Comparison of ENCODE assay signal across 8 cellular contexts in the genomic region with DNA sequence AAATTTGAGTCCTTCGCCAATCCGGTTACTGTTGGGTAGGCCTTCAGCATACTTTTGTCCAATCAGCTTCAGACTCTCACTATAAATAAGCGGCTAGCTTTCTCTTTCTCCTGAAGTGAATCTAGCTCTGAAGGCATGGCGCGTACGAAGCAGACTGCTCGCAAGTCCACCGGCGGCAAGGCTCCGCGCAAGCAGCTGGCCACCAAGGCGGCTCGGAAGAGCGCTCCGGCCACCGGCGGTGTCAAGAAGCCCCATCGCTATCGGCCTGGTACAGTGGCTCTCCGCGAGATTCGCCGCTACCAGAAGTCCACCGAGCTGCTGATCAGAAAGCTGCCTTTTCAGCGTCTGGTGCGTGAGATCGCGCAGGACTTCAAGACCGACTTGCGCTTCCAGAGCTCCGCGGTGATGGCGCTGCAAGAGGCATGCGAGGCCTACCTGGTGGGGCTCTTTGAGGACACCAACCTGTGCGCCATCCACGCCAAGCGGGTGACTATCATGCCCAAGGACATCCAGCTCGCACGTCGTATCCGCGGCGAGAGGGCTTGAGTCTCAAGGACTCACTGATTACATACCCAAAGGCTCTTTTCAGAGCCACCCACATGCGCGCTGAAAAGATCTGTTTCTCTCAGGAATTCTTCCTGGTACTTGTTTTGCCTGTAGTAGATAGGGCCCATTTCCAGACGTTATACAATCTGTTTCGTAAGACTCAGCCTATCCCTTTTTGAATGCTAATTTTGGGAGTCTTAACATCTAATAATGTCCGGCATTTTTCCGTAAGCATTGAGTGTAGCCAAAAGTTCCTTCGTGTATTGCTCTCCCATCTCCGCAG.
DNase-seq lines count a peak whose midpoint lies in the region; ATAC-seq, FAIRE-seq and TF ChIP-seq lines count a peak whose summit lies in the region.

No MANE protein-coding gene starts in this region.

- no peak overlapping the region for H2BK12ac ChIP-seq in H9 (ENCODE audit: insufficient read length, low read depth, low read length)

- H3K56ac ChIP-seq in H9 (ENCODE audit: insufficient read length, low read depth, low read length), result no peak overlapping the region

- no peak overlapping the region for H2BK120ac ChIP-seq in H9 (ENCODE audit: low read depth, low read length, poor library complexity, severe bottlenecking)

- no peak overlapping the region for H4K91ac ChIP-seq in H9 (ENCODE audit: insufficient read length, low read depth, low read length)

- peak overlapping the region; percentile 96 for H3K18ac ChIP-seq in H9 (ENCODE audit: insufficient read length, low read depth, low read length)

- ATAC-seq in activated naive CD4-positive, alpha-beta T cell treated with anti-CD3 and anti-CD28 coated beads, Interleukin-2, amount 50 U/mL, for 72 hours, result peak; percentile 35 to 44
- ATAC-seq in omental fat pad (ENCODE audit: low FRiP score), result peak; percentile 82

- H2AFZ ChIP-seq in H9 (ENCODE audit: low read length) (no peak overlapping the region), MM.1S (ENCODE audit: low read length) (no peak overlapping the region)

- H3K9me2 ChIP-seq in MM.1S (replicated peaks; ENCODE audit: insufficient read depth, low read length), result no peaks in the 10 kb centered on the region

- no peak overlapping the region for H3T11ph ChIP-seq in H9 (ENCODE audit: low read length)

- H3K27ac Mint-ChIP-seq in H9, result peak overlapping the region; percentile 98 to 99 (median 98)
- H3K27ac Mint-ChIP-seq in activated naive CD4-positive, alpha-beta T cell treated with anti-CD3 and anti-CD28 coated beads, Interleukin-2, amount 50 U/mL, for 72 hours, result peak overlapping the region; percentile 99
- H3K27ac Mint-ChIP-seq in glutamatergic neuron (ENCODE audit: unreplicated experiment), result peak overlapping the region; percentile 75

- H3K23ac ChIP-seq in H9 (ENCODE audit: insufficient read length, low read depth, low read length), result no peak overlapping the region

- peaks cover 18% of the 10 kb centered on the region for H3K23me2 ChIP-seq in H9 (ENCODE audit: insufficient read length, low read depth, low read length, poor library complexity, severe bottlenecking)

- peak overlapping the region; percentile 77 for H3K4me3 ChIP-seq in MM.1S (ENCODE audit: low read length)
- H3K4me3 ChIP-seq in SJSA1, result peak overlapping the region; percentile 51

- peaks cover 40 to 52% of the 10 kb centered on the region in 2 experiments for H3K4me1 Mint-ChIP-seq in H9
- H3K4me1 Mint-ChIP-seq in glutamatergic neuron (ENCODE audit: low read depth, unreplicated experiment), result peaks cover 8% of the 10 kb centered on the region

- H3K9ac ChIP-seq in H9 (ENCODE audit: extremely low read depth, insufficient read length, low read length) (peak overlapping the region; percentile 99), MM.1S (ENCODE audit: low read length) (peak overlapping the region; percentile 84)

- H3K27ac ChIP-seq in H9 (ENCODE audit: insufficient read length, low read depth, low read length), result peak overlapping the region; percentile 74
- H3K27ac ChIP-seq in MM.1S (ENCODE audit: low read length), result peak overlapping the region; percentile 95
- peak overlapping the region; percentile 61 for H3K27ac ChIP-seq in SJSA1

- no peaks in the 10 kb centered on the region for H4K20me1 ChIP-seq in H9 (ENCODE audit: control insufficient read depth, insufficient read depth, insufficient read length)
- no peaks in the 10 kb centered on the region for H4K20me1 ChIP-seq in MM.1S (ENCODE audit: insufficient read depth, low read length)

- DNase-seq in ELR (ENCODE audit: low read depth) (peak; percentile 98), H9 (peak; percentile 87), MM.1S (peak; percentile 97), SJSA1 (ENCODE audit: low read depth in 1 of 2, low spot score in 2 of 2) (peak; percentile 82 to 94), glutamatergic neuron (peak; percentile 54), omental fat pad (ENCODE audit: low spot score) (peak; percentile 37), urothelium cell line (ENCODE audit: low spot score) (peak; percentile 20)
- DNase-seq in activated naive CD4-positive, alpha-beta T cell treated with anti-CD3 and anti-CD28 coated beads, Interleukin-2, amount 50 U/mL, for 72 hours (ENCODE audit: low spot score in 2 of 2), result peak; percentile 83 to 86

- H3K36me3 Mint-ChIP-seq in H9 (ENCODE audit: insufficient read depth in 1 of 3, low read depth in 3 of 3) (peaks cover 0 to 7% (median 2%) of the 10 kb centered on the region in 3 experiments; a peak in 3 of 7 replicates), glutamatergic neuron (ENCODE audit: unreplicated experiment) (peaks cover 5% of the 10 kb centered on the region)
- peaks cover 24 to 27% of the 10 kb centered on the region in 2 donors for H3K36me3 Mint-ChIP-seq in activated naive CD4-positive, alpha-beta T cell treated with anti-CD3 and anti-CD28 coated beads, Interleukin-2, amount 50 U/mL, for 72 hours

- H4K8ac ChIP-seq in H9 (replicated peaks; ENCODE audit: insufficient read length, low read depth, low read length), result no peak overlapping the region

- H2AK5ac ChIP-seq in H9 (ENCODE audit: insufficient read length, low read length), result no peak overlapping the region

- H3K36me3 ChIP-seq in MM.1S (replicated peaks; ENCODE audit: insufficient read depth, low read length) (no peaks in the 10 kb centered on the region), SJSA1 (no peaks in the 10 kb centered on the region)

- TF ChIP-seq CTCF in H9 (conservative IDR thresholded peaks at IDR 0.05) (0 out of 3 replicates have a peak, but pooled peaks have one; percentile 13), MM.1S (IDR thresholded peaks at IDR 0.05; ENCODE audit: low read length) (peak; percentile 15; the same call in 1 of the 2 replicates), glutamatergic neuron (IDR thresholded peaks at IDR 0.05; ENCODE audit: partially characterized antibody, unreplicated experiment) (no peak), omental fat pad (IDR thresholded peaks at IDR 0.05) (no peak)

- peak overlapping the region; percentile 90 to 98 for H3K4me3 Mint-ChIP-seq in H9
- H3K4me3 Mint-ChIP-seq in glutamatergic neuron (ENCODE audit: unreplicated experiment), result peak overlapping the region; percentile 93

- no peak overlapping the region for H2BK20ac ChIP-seq in H9 (ENCODE audit: low read depth, low read length, poor library complexity, severe bottlenecking)

- no peak overlapping the region for H3K4ac ChIP-seq in H9 (ENCODE audit: low read depth, low read length)

- peak overlapping the region; percentile 15 for H2BK5ac ChIP-seq in H9 (ENCODE audit: insufficient read length, low read length)

- H2BK15ac ChIP-seq in H9 (ENCODE audit: low read depth, low read length), result no peak overlapping the region

- FAIRE-seq in urothelium cell line (lab: Jason Lieb, UNC), result no peak

- no peaks in the 10 kb centered on the region for H3K27me3 ChIP-seq in H9 (ENCODE audit: insufficient read depth, low read length)
- no peaks in the 10 kb centered on the region for H3K27me3 ChIP-seq in MM.1S (replicated peaks; ENCODE audit: insufficient read depth, low read length)
- H3K27me3 ChIP-seq in SJSA1 (replicated peaks), result no peaks in the 10 kb centered on the region

- no peaks in the 10 kb centered on the region for H3K79me1 ChIP-seq in H9 (ENCODE audit: insufficient read depth, low read depth, low read length, poor library complexity, severe bottlenecking)

- peak overlapping the region; percentile 99 for H3K14ac ChIP-seq in H9 (ENCODE audit: insufficient read depth, low read length)

- no peak overlapping the region for H4K5ac ChIP-seq in H9 (ENCODE audit: insufficient read length, low read depth, low read length)

- H3K27me3 Mint-ChIP-seq in H9 (ENCODE audit: low read depth), result peaks cover 4% of the 10 kb centered on the region; the same call in 1 of the 2 replicates
- H3K27me3 Mint-ChIP-seq in glutamatergic neuron (ENCODE audit: unreplicated experiment), result peaks cover 4% of the 10 kb centered on the region

- H3K9me3 ChIP-seq in H9 (ENCODE audit: control insufficient read depth, low read depth, low read length) (no peaks in the 10 kb centered on the region), MM.1S (replicated peaks; ENCODE audit: insufficient read depth, low read length) (no peaks in the 10 kb centered on the region), SJSA1 (replicated peaks) (no peaks in the 10 kb centered on the region)

- no CpG with 5 or more reads among the region's 51 CpGs for WGBS in H9 (ENCODE audit: extremely low coverage, insufficient read length, low lambda C conversion rate)

- H3K4me2 ChIP-seq in H9 (ENCODE audit: insufficient read depth, insufficient read length, low read length), result peak overlapping the region; percentile 91
- H3K4me2 ChIP-seq in MM.1S (ENCODE audit: low read depth, low read length), result peak overlapping the region; percentile 81

- H3K79me2 ChIP-seq in H9 (ENCODE audit: insufficient read depth, low read length), result no peaks in the 10 kb centered on the region
- H3K79me2 ChIP-seq in MM.1S (ENCODE audit: low read length), result no peaks in the 10 kb centered on the region

- peaks cover 78% of the 10 kb centered on the region for H3F3A ChIP-seq in MM.1S (ENCODE audit: insufficient read depth, low read length)

- no peaks in the 10 kb centered on the region for H3K4me1 ChIP-seq in H9 (ENCODE audit: insufficient read depth, low read length)
- H3K4me1 ChIP-seq in MM.1S (ENCODE audit: low read length), result peaks cover 35% of the 10 kb centered on the region
- H3K4me1 ChIP-seq in SJSA1 (replicated peaks), result peaks cover 39% of the 10 kb centered on the region

- no peaks in the 10 kb centered on the region; a peak in 1 of 5 replicates for H3K9me3 Mint-ChIP-seq in H9
- H3K9me3 Mint-ChIP-seq in activated naive CD4-positive, alpha-beta T cell treated with anti-CD3 and anti-CD28 coated beads, Interleukin-2, amount 50 U/mL, for 72 hours, result no peaks in the 10 kb centered on the region
- H3K9me3 Mint-ChIP-seq in glutamatergic neuron (ENCODE audit: unreplicated experiment), result peaks cover 15% of the 10 kb centered on the region

Comparison
In these comparisons a context has a peak if more than half of its experiments do, and no peak if none do; other contexts are left out.
1. Peak in every context shown above with its lines: DNase-seq, ATAC-seq, H3K4me3 ChIP-seq and H3K27ac ChIP-seq.
2. DNase-seq: peak in every context shown above with its lines; median percentile 98 in ELR; 97 in MM.1S; 88 in SJSA1; 87 in H9; 84 in activated naive CD4-positive, alpha-beta T cell treated with anti-CD3 and anti-CD28 coated beads, Interleukin-2, amount 50 U/mL, for 72 hours; 54 in glutamatergic neuron; 37 in omental fat pad; 20 in urothelium cell line.
3. CTCF ChIP-seq: peak in H9 (single experiment) and MM.1S (single experiment); none in glutamatergic neuron (single experiment) and omental fat pad (0 of 3).